1 cellular context compared by ENCODE assay signal in the genomic region with DNA sequence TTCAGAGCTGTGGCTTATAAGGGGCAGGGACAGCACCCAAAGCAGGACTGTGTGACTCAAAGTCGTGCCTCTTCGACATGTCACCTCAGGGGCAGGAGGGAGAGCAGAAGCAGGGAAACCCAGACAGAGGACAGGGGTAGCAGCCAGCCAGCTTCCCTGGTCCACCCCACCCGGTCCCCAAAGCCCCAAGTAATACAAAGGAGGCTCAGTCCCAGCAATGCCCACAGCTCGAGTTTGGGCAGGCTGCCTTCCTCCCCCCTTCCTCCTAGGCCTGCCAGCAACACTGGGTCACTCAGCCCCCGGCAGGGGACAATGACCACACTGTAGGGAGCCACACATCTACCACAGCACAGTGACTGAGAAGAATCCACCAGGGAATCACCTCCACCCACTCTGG.
TF ChIP-seq lines count a peak whose summit lies in the region.

No MANE protein-coding gene starts in this region.

TF ChIP-seq in GM12878, 131 proteins besides CTCF, POLR2A, EP300 and RAD21:
- TF ChIP-seq TARDBP (IDR thresholded peaks at IDR 0.05; ENCODE audit: borderline replicate concordance) (0 out of 2 replicates have a peak, but pooled peaks have one; percentile 35), ESRRA (IDR thresholded peaks at IDR 0.05; ENCODE audit: low read length) (no peak), SUPT20H (IDR thresholded peaks at IDR 0.05; ENCODE audit: borderline replicate concordance, control insufficient read depth, low read depth, low read length) (no peak), GABPA (IDR thresholded peaks at IDR 0.05; ENCODE audit: low read depth) (no peak), PAX5 (IDR thresholded peaks at IDR 0.05; ENCODE audit: borderline replicate concordance, low read depth, low read length) (peak; percentile 3; the same call in 1 of the 2 replicates), GATAD2B (conservative IDR thresholded peaks at IDR 0.05; ENCODE audit: low read depth) (0 out of 2 replicates have a peak, but pooled peaks have one; percentile 10)
- TF ChIP-seq, protein P1, sequence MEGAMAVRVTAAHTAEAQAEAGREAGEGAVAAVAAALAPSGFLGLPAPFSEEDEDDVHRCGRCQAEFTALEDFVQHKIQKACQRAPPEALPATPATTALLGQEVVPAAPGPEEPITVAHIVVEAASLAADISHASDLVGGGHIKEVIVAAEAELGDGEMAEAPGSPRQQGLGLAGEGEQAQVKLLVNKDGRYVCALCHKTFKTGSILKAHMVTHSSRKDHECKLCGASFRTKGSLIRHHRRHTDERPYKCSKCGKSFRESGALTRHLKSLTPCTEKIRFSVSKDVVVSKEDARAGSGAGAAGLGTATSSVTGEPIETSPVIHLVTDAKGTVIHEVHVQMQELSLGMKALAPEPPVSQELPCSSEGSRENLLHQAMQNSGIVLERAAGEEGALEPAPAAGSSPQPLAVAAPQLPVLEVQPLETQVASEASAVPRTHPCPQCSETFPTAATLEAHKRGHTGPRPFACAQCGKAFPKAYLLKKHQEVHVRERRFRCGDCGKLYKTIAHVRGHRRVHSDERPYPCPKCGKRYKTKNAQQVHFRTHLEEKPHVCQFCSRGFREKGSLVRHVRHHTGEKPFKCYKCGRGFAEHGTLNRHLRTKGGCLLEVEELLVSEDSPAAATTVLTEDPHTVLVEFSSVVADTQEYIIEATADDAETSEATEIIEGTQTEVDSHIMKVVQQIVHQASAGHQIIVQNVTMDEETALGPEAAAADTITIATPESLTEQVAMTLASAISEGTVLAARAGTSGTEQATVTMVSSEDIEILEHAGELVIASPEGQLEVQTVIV (IDR thresholded peaks at IDR 0.05; ENCODE audit: borderline replicate concordance, partially characterized antibody), result no peak
